17 cellular contexts compared by ENCODE assay signal in the genomic region with DNA sequence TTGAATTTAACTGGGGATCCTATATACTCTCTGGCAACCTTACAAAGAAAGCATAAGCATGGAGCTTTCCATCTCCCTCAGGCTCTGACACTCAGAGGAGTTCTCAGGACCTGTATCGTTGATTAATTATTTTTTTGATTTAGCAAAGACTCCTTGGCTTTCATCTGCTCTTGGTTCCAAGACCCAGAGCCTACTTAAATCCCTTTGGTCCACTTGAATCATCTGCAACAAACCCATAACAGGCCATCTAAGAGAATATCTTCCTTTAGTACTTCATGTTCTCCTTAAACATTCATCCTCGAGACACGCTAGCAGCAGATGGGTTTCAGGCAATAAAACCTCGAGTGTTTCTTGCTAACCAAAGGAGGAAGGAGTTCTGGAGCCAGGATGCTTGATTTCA.
"Had no signal": no experiment of that assay in that cellular context is flagged by ENCODE, and none has a peak within 500 bp of the region (broad histone marks: within the 10 kb centered on the region; RNA-seq: fewer than 3 reads in every experiment).

No MANE protein-coding gene starts in this region.

- H3K27ac ChIP-seq: pancreas, upper lobe of left lung, VCaP had no signal

- H3K4me3 ChIP-seq: cardiac muscle cell, esophagus muscularis mucosa, lung, pancreas, upper lobe of left lung had no signal

- H3K4me3 Mint-ChIP-seq: activated CD8-positive, alpha-beta memory T cell treated with anti-CD3 and anti-CD28 coated beads, Interleukin-2, amount 10 ng/mL, durations not matched to agents 7 days and 5 days; activated naive CD4-positive, alpha-beta T cell treated with anti-CD3 and anti-CD28 coated beads, Interleukin-2, amount 50 U/mL, for 24 hours; activated T-cell treated with anti-CD3 and anti-CD28 coated beads, Interleukin-2, amount 50 U/mL, for 4 hours; naive B cell had no signal

- H3K27ac Mint-ChIP-seq: activated CD8-positive, alpha-beta memory T cell treated with anti-CD3 and anti-CD28 coated beads, Interleukin-2, amount 10 ng/mL, durations not matched to agents 7 days and 5 days; activated naive CD4-positive, alpha-beta T cell treated with anti-CD3 and anti-CD28 coated beads, Interleukin-2, amount 50 U/mL, for 24 hours had no signal

- DNase-seq: activated CD4-positive, alpha-beta T cell treated with anti-CD3 and anti-CD28 coated beads, Interleukin-2, amount 50 U/mL, for 48 hours; activated CD8-positive, alpha-beta memory T cell treated with anti-CD3 and anti-CD28 coated beads, Interleukin-2, amount 10 ng/mL, durations not matched to agents 7 days and 5 days; activated T-cell treated with anti-CD3 and anti-CD28 coated beads, Interleukin-2, amount 50 U/mL, for 4 hours; foreskin melanocyte; naive B cell; pancreas; SK-N-SH; stimulated activated CD4-positive, alpha-beta T cell treated with anti-CD3 and anti-CD28 coated beads, Interleukin-2, amount 100 ng/mL, for 48 hours; stimulated activated naive CD4-positive, alpha-beta T cell treated with Interleukin-2 at 50 U/mL for 16 hours; T-helper 1 cell; T1000; upper lobe of left lung had no signal

- H3K36me3 Mint-ChIP-seq: activated CD8-positive, alpha-beta memory T cell treated with anti-CD3 and anti-CD28 coated beads, Interleukin-2, amount 10 ng/mL, durations not matched to agents 7 days and 5 days; activated naive CD4-positive, alpha-beta T cell treated with anti-CD3 and anti-CD28 coated beads, Interleukin-2, amount 50 U/mL, for 24 hours; naive B cell had no signal

- H3K4me1 Mint-ChIP-seq: activated CD8-positive, alpha-beta memory T cell treated with anti-CD3 and anti-CD28 coated beads, Interleukin-2, amount 10 ng/mL, durations not matched to agents 7 days and 5 days had no signal

- H3K27me3 Mint-ChIP-seq: activated CD8-positive, alpha-beta memory T cell treated with anti-CD3 and anti-CD28 coated beads, Interleukin-2, amount 10 ng/mL, durations not matched to agents 7 days and 5 days; activated naive CD4-positive, alpha-beta T cell treated with anti-CD3 and anti-CD28 coated beads, Interleukin-2, amount 50 U/mL, for 24 hours; naive B cell had no signal

- H3K9me3 Mint-ChIP-seq: activated naive CD4-positive, alpha-beta T cell treated with anti-CD3 and anti-CD28 coated beads, Interleukin-2, amount 50 U/mL, for 24 hours; activated T-cell treated with anti-CD3 and anti-CD28 coated beads, Interleukin-2, amount 50 U/mL, for 4 hours; naive B cell had no signal

- ATAC-seq: activated CD8-positive, alpha-beta memory T cell treated with anti-CD3 and anti-CD28 coated beads, Interleukin-2, amount 10 ng/mL, durations not matched to agents 7 days and 5 days; activated T-cell treated with anti-CD3 and anti-CD28 coated beads, Interleukin-2, amount 50 U/mL, for 4 hours; pancreas had no signal
